11 cellular contexts compared by ENCODE assay signal in the genomic region with DNA sequence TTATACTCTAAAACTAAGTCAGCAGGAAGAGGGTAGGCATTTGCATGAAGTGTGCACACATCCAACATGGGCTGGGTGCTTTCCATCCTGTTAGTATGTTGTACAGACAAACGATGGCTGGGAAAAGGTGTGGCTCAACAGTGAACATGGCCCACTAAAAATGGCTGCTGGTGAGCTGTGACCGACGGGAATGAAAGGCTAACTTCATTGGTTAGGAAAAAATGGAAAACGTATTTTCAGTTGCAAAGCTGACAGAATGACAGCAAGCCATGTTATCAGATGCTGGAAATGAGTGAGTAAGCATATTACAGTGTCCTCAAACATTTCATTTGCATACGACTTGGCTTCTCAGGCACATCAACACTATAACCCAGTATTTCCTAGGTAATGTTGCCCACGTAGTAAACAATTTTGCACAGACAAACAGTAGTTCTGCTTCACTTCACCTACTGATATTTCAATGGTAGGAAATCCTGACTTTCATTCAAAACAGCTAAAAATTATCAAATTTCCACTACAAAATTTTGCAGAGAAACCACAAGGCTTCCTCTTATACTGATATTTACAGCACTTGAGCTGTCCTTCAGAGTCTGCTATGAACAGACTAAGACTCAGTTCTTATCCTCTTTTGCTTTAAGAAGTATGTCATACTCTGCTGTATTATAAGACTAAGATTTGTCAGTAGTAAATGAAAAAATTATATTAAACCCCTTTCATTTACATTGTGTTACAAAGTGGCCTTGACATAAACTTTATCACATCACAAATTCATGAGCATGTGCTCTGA.
A peak's percentile ranks its signal among the peaks of the same experiment; 100 is the strongest.
DNase-seq lines count a peak whose midpoint lies in the region; ATAC-seq and TF ChIP-seq lines count a peak whose summit lies in the region.
"Had no signal": no experiment of that assay in that cellular context is flagged by ENCODE, and none has a peak within 500 bp of the region (broad histone marks: within the 10 kb centered on the region; RNA-seq: fewer than 3 reads in every experiment).

No MANE protein-coding gene starts in this region.

- no peaks in the 10 kb centered on the region for H3K9me3 Mint-ChIP-seq in activated CD4-positive, alpha-beta T cell treated with anti-CD3 and anti-CD28 coated beads, Interleukin-2, amount 10 ng/mL, durations not matched to agents 24 days and 14 days

- TF ChIP-seq POLR2A in spleen (IDR thresholded peaks at IDR 0.05) = no peak
- no peak for TF ChIP-seq POLR2A in breast epithelium (IDR thresholded peaks at IDR 0.05)

- H3K27me3 ChIP-seq in spleen (replicated peaks in 1 of 7) = no peaks in the 10 kb centered on the region
- no peaks in the 10 kb centered on the region for H3K27me3 ChIP-seq in breast epithelium
- H3K27me3 ChIP-seq: left lung had no signal

- H3K27ac Mint-ChIP-seq in activated CD4-positive, alpha-beta T cell treated with anti-CD3 and anti-CD28 coated beads, Interleukin-2, amount 10 ng/mL, durations not matched to agents 24 days and 14 days = peak overlapping the region; percentile 99

- H3K4me1 Mint-ChIP-seq in activated CD4-positive, alpha-beta T cell treated with anti-CD3 and anti-CD28 coated beads, Interleukin-2, amount 10 ng/mL, durations not matched to agents 24 days and 14 days = peaks cover 87% of the 10 kb centered on the region

- H3K9me3 ChIP-seq in spleen (no peaks in the 10 kb centered on the region), breast epithelium (no peaks in the 10 kb centered on the region)
- H3K9me3 ChIP-seq: A549, left lung had no signal

- DNase-seq in activated CD8-positive, alpha-beta memory T cell treated with anti-CD3 and anti-CD28 coated beads for 24 hours = peak; percentile 76
- no peak for DNase-seq in activated CD8-positive, alpha-beta memory T cell treated with anti-CD3 and anti-CD28 coated beads, Interleukin-2, amount 50 U/mL, for 48 hours
- peak; percentile 82 for DNase-seq in activated CD4-positive, alpha-beta T cell treated with anti-CD3 and anti-CD28 coated beads, Interleukin-2, amount 10 ng/mL, durations not matched to agents 24 days and 14 days
- no peak for DNase-seq in spleen
- DNase-seq in breast epithelium (ENCODE audit: low spot score in 2 of 2) = no peak
- DNase-seq in left colon = no peak
- DNase-seq in NCI-H748 treated with DMSO at 0.1 percent for 48 hours (lab: John Stamatoyannopoulos, UW) = no peak
- DNase-seq: left lung, NCI-H446 had no signal

- peak overlapping the region; percentile 77 for H3K4me3 Mint-ChIP-seq in activated CD4-positive, alpha-beta T cell treated with anti-CD3 and anti-CD28 coated beads, Interleukin-2, amount 10 ng/mL, durations not matched to agents 24 days and 14 days

- no peaks in the 10 kb centered on the region for H3K27me3 Mint-ChIP-seq in activated CD4-positive, alpha-beta T cell treated with anti-CD3 and anti-CD28 coated beads, Interleukin-2, amount 10 ng/mL, durations not matched to agents 24 days and 14 days

- 23 to 42% (median 37%) methylated on average over 6 of the region's 6 CpGs for WGBS in spleen, 5 donors

- H3K36me3 ChIP-seq in spleen (peaks cover 0 to 67% (median 14%) of the 10 kb centered on the region in 6 donors), breast epithelium (peaks cover 1% of the 10 kb centered on the region)

- H3K4me3 ChIP-seq in spleen = no peak overlapping the region
- H3K4me3 ChIP-seq in breast epithelium = no peak overlapping the region
- H3K4me3 ChIP-seq: A549, left lung had no signal

- H3K36me3 Mint-ChIP-seq in activated CD4-positive, alpha-beta T cell treated with anti-CD3 and anti-CD28 coated beads, Interleukin-2, amount 10 ng/mL, durations not matched to agents 24 days and 14 days (ENCODE audit: low read depth) = peaks cover 65% of the 10 kb centered on the region

- H3K27ac ChIP-seq in spleen (peak overlapping the region in 7 of 8 donors; percentile 25 to 73 (median 55)), breast epithelium (no peak overlapping the region)
- H3K27ac ChIP-seq: A549, left lung had no signal

- no peak for TF ChIP-seq CTCF in spleen (IDR thresholded peaks at IDR 0.05 in 8 of 11, conservative IDR thresholded peaks at IDR 0.05 in 3 of 11)
- no peak for TF ChIP-seq CTCF in breast epithelium (IDR thresholded peaks at IDR 0.05)

- H3K4me1 ChIP-seq in spleen (peaks cover 11 to 63% (median 34%) of the 10 kb centered on the region in 6 donors), breast epithelium (no peaks in the 10 kb centered on the region)
- H3K4me1 ChIP-seq: A549, left lung had no signal

- intact Hi-C loops in activated CD4-positive, alpha-beta T cell treated with anti-CD3 and anti-CD28 coated beads, Interleukin-2, amount 10 ng/mL, durations not matched to agents 24 days and 14 days (cut with micrococcal nuclease) = loop anchor here (1.0 to 5.0 kb wide), 11 partner anchors 9 to 296 kb away; a partner anchor contains a TSS
- intact Hi-C loops in spleen (cut with DNase I; ENCODE audit: low total_unique reads) (no loop called here), breast epithelium (cut with DNase I; ENCODE audit: low total_unique reads) (no loop called here), left colon (cut with DNase I, micrococcal nuclease) (no loop called here)

- ATAC-seq in HG02981 (IDR thresholded peaks at IDR 0.05; ENCODE audit: unreplicated experiment) = peak; percentile 50
- no peak for ATAC-seq in left colon
- ATAC-seq: A549, left lung had no signal

Comparison
In these comparisons a context has a peak if more than half of its experiments do, and no peak if none do; other contexts are left out.
1. DNase-seq: peak in activated CD8-positive, alpha-beta memory T cell treated with anti-CD3 and anti-CD28 coated beads for 24 hours (single experiment) and activated CD4-positive, alpha-beta T cell treated with anti-CD3 and anti-CD28 coated beads, Interleukin-2, amount 10 ng/mL, durations not matched to agents 24 days and 14 days (single experiment); none in activated CD8-positive, alpha-beta memory T cell treated with anti-CD3 and anti-CD28 coated beads, Interleukin-2, amount 50 U/mL, for 48 hours (single experiment), spleen (single experiment), breast epithelium (0 of 2), left colon (0 of 2) and NCI-H748 treated with DMSO at 0.1 percent for 48 hours (single experiment).
2. H3K27ac ChIP-seq: peak in spleen (7 of 8); none in breast epithelium (0 of 2).